ENCODE assay signal across 24 cellular contexts in genomic region chr11:94702481-94702880, GRCh38.
DNase-seq lines count a peak whose midpoint lies in the region; ATAC-seq, FAIRE-seq and TF ChIP-seq lines count a peak whose summit lies in the region.
"Had no signal": no experiment of that assay in that cellular context is flagged by ENCODE, and none has a peak within 500 bp of the region (broad histone marks: within the 10 kb centered on the region; RNA-seq: fewer than 3 reads in every experiment).

No MANE protein-coding gene starts in this region.

- no peak overlapping the region for H2BK5ac ChIP-seq in mesenchymal stem cell (ENCODE audit: low read depth, low read length, poor library complexity, severe bottlenecking)

- no peak for DNase-seq in GM12892 (ENCODE audit: insufficient read length)
- no peak for DNase-seq in K562 (ENCODE audit: extremely low read depth in 1 of 4, low spot score in 3 of 4)
- no peak for DNase-seq in mesenchymal stem cell
- DNase-seq in AG20443 (ENCODE audit: low spot score), result no peak
- no peak for DNase-seq in NCI-H1092 (lab: John Stamatoyannopoulos, UW)
- DNase-seq in upper lobe of left lung, result no peak
- DNase-seq: BE2C; C1 segment of cervical spinal cord; CD4-positive, alpha-beta memory T cell; CD4-positive, CD25-positive, alpha-beta regulatory T cell; CD8-positive, alpha-beta memory T cell; COR-L47; DMS 273 treated with DMSO at 0.1 percent for 48 hours; DMS153; DMS53; DMS79; DND-41; EL; GDM1 had no signal

- no peak overlapping the region for H3K4ac ChIP-seq in mesenchymal stem cell (ENCODE audit: low read depth in 1 of 2, low read length in 2 of 2)

- POLR2A ChIA-PET in K562 (lab: Yijun Ruan, JAX), result no interaction called here

- H3K4me3 ChIP-seq in K562, result no peak overlapping the region
- no peak overlapping the region for H3K4me3 ChIP-seq in mesenchymal stem cell (ENCODE audit: insufficient read depth in 1 of 2, low read depth in 1 of 2, low read length in 2 of 2)
- H3K4me3 ChIP-seq in upper lobe of left lung, result no peak overlapping the region
- H3K4me3 ChIP-seq: A549, BLaER1, GM12878 had no signal

- TF ChIP-seq CTCF in K562 (IDR thresholded peaks at IDR 0.05 in 2 of 3, conservative IDR thresholded peaks at IDR 0.05 in 1 of 3; ENCODE audit: insufficient read depth in 2 of 3, low read depth in 1 of 3, low read length in 3 of 3) (no peak), upper lobe of left lung (IDR thresholded peaks at IDR 0.05) (no peak)

- peak overlapping the region; percentile 49 for H2BK120ac ChIP-seq in mesenchymal stem cell (ENCODE audit: low read depth, low read length)

- H3K18ac ChIP-seq in mesenchymal stem cell (ENCODE audit: low read depth in 1 of 2, low read length in 2 of 2), result no peak overlapping the region

- no peak for ATAC-seq in K562
- ATAC-seq in upper lobe of left lung (ENCODE audit: low FRiP score in 2 of 2), result no peak
- ATAC-seq: A549, GM12878 had no signal

- H3K27ac ChIP-seq in K562 (ENCODE audit: extremely low read depth, low read depth, low read length), result no peak overlapping the region
- no peak overlapping the region for H3K27ac ChIP-seq in mesenchymal stem cell (ENCODE audit: low read length, poor library complexity, severe bottlenecking)
- H3K27ac ChIP-seq in upper lobe of left lung, result no peak overlapping the region
- H3K27ac ChIP-seq: 22Rv1, A549, BLaER1 had no signal

- TF ChIP-seq POLR2A in GM12892 (IDR thresholded peaks at IDR 0.05; ENCODE audit: low read depth, low read length) (no peak), K562 (conservative IDR thresholded peaks at IDR 0.05) (no peak), upper lobe of left lung (IDR thresholded peaks at IDR 0.05) (no peak)

- peak; percentile 85 for FAIRE-seq in GM12892 (lab: Jason Lieb, UNC)
- no peak for FAIRE-seq in K562 (lab: Jason Lieb, UNC)
- FAIRE-seq: A549, GM12878, GM19239 had no signal

- no peaks in the 10 kb centered on the region for H3K79me1 ChIP-seq in mesenchymal stem cell (replicated peaks; ENCODE audit: low read length, poor library complexity, severe bottlenecking)

- H3K4me2 ChIP-seq in K562 (ENCODE audit: insufficient read depth, low read length), result no peak overlapping the region
- H3K4me2 ChIP-seq in mesenchymal stem cell (ENCODE audit: low read length, poor library complexity, severe bottlenecking), result no peak overlapping the region
- H3K4me2 ChIP-seq: A549, BLaER1 had no signal

- H2BK15ac ChIP-seq in mesenchymal stem cell (ENCODE audit: low read depth, poor library complexity, severe bottlenecking), result no peak overlapping the region

- in situ Hi-C loops in K562 (cut with MboI), result no loop called here

- no peak overlapping the region for H4K8ac ChIP-seq in mesenchymal stem cell (ENCODE audit: low read length)

- H3K4me1 ChIP-seq in K562 (replicated peaks in 1 of 2; ENCODE audit: control insufficient read depth in 2 of 2, insufficient read depth in 2 of 2, low read length in 2 of 2) (no peaks in the 10 kb centered on the region), mesenchymal stem cell (ENCODE audit: control insufficient read depth, insufficient read depth, low read depth, low read length) (no peaks in the 10 kb centered on the region), upper lobe of left lung (no peaks in the 10 kb centered on the region)
- H3K4me1 ChIP-seq: A549, BLaER1 had no signal

- 78% methylated on average over 1 of the region's 1 CpG for WGBS in K562 (ENCODE audit: insufficient coverage, low coverage, missing lambda C conversion rate)
- 100% methylated on average over 1 of the region's 1 CpG for WGBS in mesenchymal stem cell
- 100% methylated on average over 1 of the region's 1 CpG for WGBS in upper lobe of left lung, 2 donors

- no peak overlapping the region for H2AFZ ChIP-seq in K562 (ENCODE audit: low read depth, low read length)
- no peak overlapping the region for H2AFZ ChIP-seq in mesenchymal stem cell (ENCODE audit: low read depth, low read length)

- H3K27me3 ChIP-seq in K562 (ENCODE audit: control insufficient read depth in 2 of 2, insufficient read depth in 2 of 2, low read length in 2 of 2), result no peaks in the 10 kb centered on the region
- H3K27me3 ChIP-seq in mesenchymal stem cell (ENCODE audit: control insufficient read depth in 1 of 2, insufficient read depth in 1 of 2, low read length in 2 of 2), result no peaks in the 10 kb centered on the region
- H3K27me3 ChIP-seq in upper lobe of left lung, result no peaks in the 10 kb centered on the region
- H3K27me3 ChIP-seq: BE2C, BLaER1 had no signal

- no peak for TF ChIP-seq EP300 in K562 (IDR thresholded peaks at IDR 0.05; ENCODE audit: low read length)
- TF ChIP-seq EP300 in upper lobe of left lung (IDR thresholded peaks at IDR 0.05), result no peak

- no TSS peak for BruUV-seq in K562 (replicated peaks; lab: Mats Ljungman, UMichigan)

- H4K91ac ChIP-seq in mesenchymal stem cell (ENCODE audit: low read length), result no peak overlapping the region

- H3K23ac ChIP-seq in mesenchymal stem cell (ENCODE audit: low read length in 2 of 2), result no peak overlapping the region

- H3K36me3 ChIP-seq in K562 (ENCODE audit: control insufficient read depth, insufficient read depth, low read length), result no peaks in the 10 kb centered on the region
- no peaks in the 10 kb centered on the region for H3K36me3 ChIP-seq in mesenchymal stem cell (ENCODE audit: control insufficient read depth in 1 of 2, insufficient read depth in 2 of 2, low read depth in 1 of 2, low read length in 2 of 2)
- no peaks in the 10 kb centered on the region for H3K36me3 ChIP-seq in upper lobe of left lung
- H3K36me3 ChIP-seq: BE2C, BLaER1 had no signal

- intact Hi-C loops in K562 (cut with micrococcal nuclease), result no loop called here

- no peak overlapping the region for H3K14ac ChIP-seq in mesenchymal stem cell (ENCODE audit: low read length in 2 of 2)

- no peak overlapping the region for H2BK12ac ChIP-seq in mesenchymal stem cell (ENCODE audit: low read length in 2 of 2)

- H3K9ac ChIP-seq in K562 (ENCODE audit: insufficient read depth in 1 of 2, low read depth in 2 of 2, low read length in 2 of 2) (no peak overlapping the region), mesenchymal stem cell (ENCODE audit: low read length) (no peak overlapping the region)
- H3K9ac ChIP-seq: BLaER1 had no signal

- H3K9me3 ChIP-seq in K562 (replicated peaks; ENCODE audit: control insufficient read depth, insufficient read depth, low read depth, low read length), result no peaks in the 10 kb centered on the region
- H3K9me3 ChIP-seq in mesenchymal stem cell (ENCODE audit: control insufficient read depth, low read length), result no peaks in the 10 kb centered on the region
- H3K9me3 ChIP-seq in upper lobe of left lung, result no peaks in the 10 kb centered on the region
- H3K9me3 ChIP-seq: A549, BE2C, BLaER1 had no signal

- H4K20me1 ChIP-seq in K562 (replicated peaks; ENCODE audit: control insufficient read depth, insufficient read depth, low read length), result no peaks in the 10 kb centered on the region
- H4K20me1 ChIP-seq: BLaER1 had no signal

- H3K79me2 ChIP-seq in K562 (ENCODE audit: control insufficient read depth, insufficient read depth, low read length), result no peaks in the 10 kb centered on the region

- H3K9me1 ChIP-seq in K562 (ENCODE audit: control insufficient read depth, insufficient read depth, low read length), result no peaks in the 10 kb centered on the region

- no peak for TF ChIP-seq RAD21 in K562 (CRISPR knock-in tag; conservative IDR thresholded peaks at IDR 0.05 in 1 of 2, IDR thresholded peaks at IDR 0.05 in 1 of 2)

- CTCF ChIA-PET in K562 (lab: Yijun Ruan, JAX; ENCODE audit: low intra/inter-chr PET ratio), result no interaction called here

- no peak overlapping the region for H2AK5ac ChIP-seq in mesenchymal stem cell (ENCODE audit: low read length, severe bottlenecking)

TF ChIP-seq in K562, 482 proteins besides CTCF, POLR2A, EP300 and RAD21:
- TF ChIP-seq, protein P1, sequence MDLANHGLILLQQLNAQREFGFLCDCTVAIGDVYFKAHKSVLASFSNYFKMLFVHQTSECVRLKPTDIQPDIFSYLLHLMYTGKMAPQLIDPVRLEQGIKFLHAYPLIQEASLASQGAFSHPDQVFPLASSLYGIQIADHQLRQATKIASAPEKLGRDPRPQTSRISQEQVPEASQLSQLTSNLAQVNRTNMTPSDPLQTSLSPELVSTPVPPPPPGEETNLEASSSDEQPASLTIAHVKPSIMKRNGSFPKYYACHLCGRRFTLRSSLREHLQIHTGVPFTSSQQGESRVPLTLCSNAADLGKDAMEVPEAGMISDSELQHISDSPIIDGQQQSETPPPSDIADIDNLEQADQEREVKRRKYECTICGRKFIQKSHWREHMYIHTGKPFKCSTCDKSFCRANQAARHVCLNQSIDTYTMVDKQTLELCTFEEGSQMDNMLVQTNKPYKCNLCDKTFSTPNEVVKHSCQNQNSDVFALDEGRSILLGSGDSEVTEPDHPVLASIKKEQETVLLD (IDR thresholded peaks at IDR 0.05), result no peak
- TF ChIP-seq ZKSCAN8 (CRISPR knock-in tag; IDR thresholded peaks at IDR 0.05) (no peak), ATF2 (CRISPR knock-in tag; IDR thresholded peaks at IDR 0.05) (no peak), SMAD4 (CRISPR knock-in tag; conservative IDR thresholded peaks at IDR 0.05) (no peak), ZNF23 (CRISPR knock-in tag; IDR thresholded peaks at IDR 0.05) (no peak), ZNF165 (CRISPR knock-in tag; IDR thresholded peaks at IDR 0.05; ENCODE audit: borderline replicate concordance) (peak; percentile 93; the same call in 1 of the 2 replicates)
- TF ChIP-seq, protein P2, sequence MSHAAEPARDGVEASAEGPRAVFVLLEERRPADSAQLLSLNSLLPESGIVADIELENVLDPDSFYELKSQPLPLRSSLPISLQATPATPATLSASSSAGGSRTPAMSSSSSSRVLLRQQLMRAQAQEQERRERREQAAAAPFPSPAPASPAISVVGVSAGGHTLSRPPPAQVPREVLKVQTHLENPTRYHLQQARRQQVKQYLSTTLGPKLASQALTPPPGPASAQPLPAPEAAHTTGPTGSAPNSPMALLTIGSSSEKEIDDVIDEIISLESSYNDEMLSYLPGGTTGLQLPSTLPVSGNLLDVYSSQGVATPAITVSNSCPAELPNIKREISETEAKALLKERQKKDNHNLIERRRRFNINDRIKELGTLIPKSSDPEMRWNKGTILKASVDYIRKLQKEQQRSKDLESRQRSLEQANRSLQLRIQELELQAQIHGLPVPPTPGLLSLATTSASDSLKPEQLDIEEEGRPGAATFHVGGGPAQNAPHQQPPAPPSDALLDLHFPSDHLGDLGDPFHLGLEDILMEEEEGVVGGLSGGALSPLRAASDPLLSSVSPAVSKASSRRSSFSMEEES (CRISPR knock-in tag; IDR thresholded peaks at IDR 0.05), result peak; percentile 89
